10 cellular contexts compared by ENCODE assay signal in the genomic region with DNA sequence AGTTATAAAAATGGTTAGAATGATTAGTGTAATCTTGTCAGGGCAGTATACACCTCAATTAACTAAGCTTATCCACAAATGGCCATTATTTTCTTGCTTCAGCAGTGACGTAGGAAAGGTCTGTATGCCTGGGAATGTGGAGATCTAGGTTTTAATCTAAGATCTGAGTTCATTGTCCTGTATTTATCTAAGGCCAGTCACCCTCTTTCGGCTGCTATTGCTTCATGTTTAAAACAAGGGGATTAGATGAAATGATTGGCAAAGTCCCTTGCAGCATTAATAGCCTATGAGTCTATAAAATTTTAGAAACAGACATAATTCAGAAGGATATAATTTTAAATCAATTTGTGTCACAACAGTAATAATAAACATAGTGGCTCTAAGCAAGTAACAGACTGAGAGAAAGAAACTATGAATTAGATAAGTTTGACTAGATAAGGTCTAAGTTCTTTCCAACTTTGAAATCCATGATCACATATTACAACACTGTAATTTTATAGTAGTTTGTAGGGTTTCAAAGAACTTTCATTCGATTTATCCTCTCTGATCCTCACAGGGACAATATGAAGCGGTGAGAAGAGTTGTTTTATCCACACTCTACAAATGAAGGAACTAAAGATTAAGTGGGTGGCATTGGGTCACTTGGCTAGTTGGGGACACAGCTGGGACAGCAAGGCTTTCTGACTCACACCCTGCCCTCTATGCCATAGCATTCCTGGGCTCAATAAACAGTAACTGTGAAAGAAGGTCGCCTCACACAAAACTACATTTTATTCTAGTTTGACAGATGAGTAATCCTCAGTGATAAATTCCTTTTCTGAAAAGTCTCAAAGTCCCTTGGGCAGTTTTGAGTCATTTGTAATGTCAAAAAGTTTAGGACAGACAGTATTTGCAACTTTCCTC.
A peak's percentile ranks its signal among the peaks of the same experiment; 100 is the strongest.
DNase-seq lines count a peak whose midpoint lies in the region; ATAC-seq, FAIRE-seq and TF ChIP-seq lines count a peak whose summit lies in the region.
"Had no signal": no experiment of that assay in that cellular context is flagged by ENCODE, and none has a peak within 500 bp of the region (broad histone marks: within the 10 kb centered on the region; RNA-seq: fewer than 3 reads in every experiment).

No MANE protein-coding gene starts in this region.

- peaks cover 23% of the 10 kb centered on the region for H3K4me1 Mint-ChIP-seq in activated T-helper 2 cell treated with anti-CD3 and anti-CD28 coated beads, Interferon-gamma antibody, Interleukin-2, Interleukin-4, amounts not matched to agents 10 μg/mL and 5 μg/mL and 100 μg/mL, durations not matched to agents 14 hours and 24 hours and 36 hours (ENCODE audit: low read depth)
- H3K4me1 Mint-ChIP-seq: CD8-positive, alpha-beta memory T cell had no signal

- H3K27ac ChIP-seq in A549, result peak overlapping the region; percentile 82 to 96
- no peak overlapping the region for H3K27ac ChIP-seq in Peyer's patch

- no peaks in the 10 kb centered on the region for H3K36me3 Mint-ChIP-seq in activated T-helper 2 cell treated with anti-CD3 and anti-CD28 coated beads, Interferon-gamma antibody, Interleukin-2, Interleukin-4, amounts not matched to agents 10 μg/mL and 5 μg/mL and 100 μg/mL, durations not matched to agents 14 hours and 24 hours and 36 hours (ENCODE audit: low read depth)
- H3K36me3 Mint-ChIP-seq: CD8-positive, alpha-beta memory T cell had no signal

- H3K4me2 ChIP-seq in A549, result peak overlapping the region; percentile 67

- H3K27ac Mint-ChIP-seq in activated T-helper 2 cell treated with anti-CD3 and anti-CD28 coated beads, Interferon-gamma antibody, Interleukin-2, Interleukin-4, amounts not matched to agents 10 μg/mL and 5 μg/mL and 100 μg/mL, durations not matched to agents 14 hours and 24 hours and 36 hours, result peak overlapping the region; percentile 82
- H3K27ac Mint-ChIP-seq: CD8-positive, alpha-beta memory T cell had no signal

- TF ChIP-seq CTCF in A549 (IDR thresholded peaks at IDR 0.05) (no peak), Peyer's patch (IDR thresholded peaks at IDR 0.05) (no peak)

- intact Hi-C loops in activated T-helper 2 cell treated with anti-CD3 and anti-CD28 coated beads, Interferon-gamma antibody, Interleukin-2, Interleukin-4, amounts not matched to agents 10 μg/mL and 5 μg/mL and 100 μg/mL, durations not matched to agents 14 hours and 24 hours and 36 hours (cut with micrococcal nuclease), result loop anchor here (1.0 to 2.0 kb wide), 2 partner anchors 8 to 28 kb away; no protein-coding TSS in a partner anchor

- POLR2A ChIA-PET in A549 (lab: Yijun Ruan, JAX), result interaction anchor here (0.7 to 2.4 kb wide), 4 partner anchors 10 to 60 kb away, joined by 3 to 28 read pairs (median 6); a partner anchor contains a TSS

- peak; percentile 84 to 93 for ATAC-seq in A549
- no peak for ATAC-seq in HG03432 (IDR thresholded peaks at IDR 0.05; ENCODE audit: unreplicated experiment)

- no peaks in the 10 kb centered on the region for H3K27me3 ChIP-seq in Peyer's patch

- no peaks in the 10 kb centered on the region for H3K27me3 Mint-ChIP-seq in activated T-helper 2 cell treated with anti-CD3 and anti-CD28 coated beads, Interferon-gamma antibody, Interleukin-2, Interleukin-4, amounts not matched to agents 10 μg/mL and 5 μg/mL and 100 μg/mL, durations not matched to agents 14 hours and 24 hours and 36 hours (ENCODE audit: low read depth)
- H3K27me3 Mint-ChIP-seq: CD8-positive, alpha-beta memory T cell had no signal

- TF ChIP-seq POLR2A in A549 (IDR thresholded peaks at IDR 0.05; ENCODE audit: low read length), result no peak
- TF ChIP-seq POLR2A in H54 (IDR thresholded peaks at IDR 0.05; ENCODE audit: low read depth, low read length), result no peak
- no peak for TF ChIP-seq POLR2A in Peyer's patch (IDR thresholded peaks at IDR 0.05)

- CTCF ChIA-PET in A549 (lab: Yijun Ruan, JAX), result interaction anchor here (0.7 to 1.7 kb wide), 8 partner anchors 9 to 96 kb away, joined by 3 to 5 read pairs (median 3); no protein-coding TSS in a partner anchor

- H3K36me3 ChIP-seq in Peyer's patch, result no peaks in the 10 kb centered on the region

- no peaks in the 10 kb centered on the region for H3K9me3 ChIP-seq in A549
- H3K9me3 ChIP-seq in Peyer's patch, result no peaks in the 10 kb centered on the region

- peaks cover 53% of the 10 kb centered on the region for H3K4me1 ChIP-seq in A549
- H3K4me1 ChIP-seq in Peyer's patch, result no peaks in the 10 kb centered on the region

- H3K9me3 Mint-ChIP-seq in activated T-helper 2 cell treated with anti-CD3 and anti-CD28 coated beads, Interferon-gamma antibody, Interleukin-2, Interleukin-4, amounts not matched to agents 10 μg/mL and 5 μg/mL and 100 μg/mL, durations not matched to agents 14 hours and 24 hours and 36 hours, result peaks cover 6% of the 10 kb centered on the region
- H3K9me3 Mint-ChIP-seq: CD8-positive, alpha-beta memory T cell had no signal

- 1% methylated on average over 5 of the region's 5 CpGs for WGBS in A549 (ENCODE audit: missing lambda C conversion rate)

- TF ChIP-seq EP300 in A549 (IDR thresholded peaks at IDR 0.05), result peak; percentile 82 to 85; a peak in 4 of 5 replicates

- no peak overlapping the region for H3K4me3 Mint-ChIP-seq in activated T-helper 2 cell treated with anti-CD3 and anti-CD28 coated beads, Interferon-gamma antibody, Interleukin-2, Interleukin-4, amounts not matched to agents 10 μg/mL and 5 μg/mL and 100 μg/mL, durations not matched to agents 14 hours and 24 hours and 36 hours (ENCODE audit: low read depth)
- H3K4me3 Mint-ChIP-seq: CD8-positive, alpha-beta memory T cell had no signal

- DNase-seq in A549 (ENCODE audit: low read depth in 1 of 2, low spot score in 1 of 2) (peak; percentile 67 to 92), H54 (ENCODE audit: insufficient read length, low spot score) (no peak), iris pigment epithelial cell (ENCODE audit: low read depth) (peak; percentile 84), NCI-H2171 (lab: John Stamatoyannopoulos, UW) (no peak), GDM1 (lab: John Stamatoyannopoulos, UW) (no peak), Peyer's patch (no peak)
- no peak for DNase-seq in activated T-helper 2 cell treated with anti-CD3 and anti-CD28 coated beads, Interferon-gamma antibody, Interleukin-2, Interleukin-4, amounts not matched to agents 10 μg/mL and 5 μg/mL and 100 μg/mL, durations not matched to agents 14 hours and 24 hours and 36 hours (ENCODE audit: low spot score)
- DNase-seq: CD8-positive, alpha-beta memory T cell; kidney had no signal

- peak; percentile 74 for FAIRE-seq in A549 (lab: Jason Lieb, UNC)
- peak; percentile 86 for FAIRE-seq in H54 (lab: Jason Lieb, UNC)
- FAIRE-seq: kidney had no signal

- TF ChIP-seq RAD21 in A549 (conservative IDR thresholded peaks at IDR 0.05 in 1 of 2, IDR thresholded peaks at IDR 0.05 in 1 of 2), result peak in 1 of 2 experiments; percentile 12; a peak in 1 of 5 replicates

- H3K4me3 ChIP-seq in A549 (no peak overlapping the region), Peyer's patch (no peak overlapping the region)

TF ChIP-seq in A549, 52 proteins besides CTCF, POLR2A, EP300 and RAD21 (continues in another document):
- TF ChIP-seq RFX5 (IDR thresholded peaks at IDR 0.05) (no peak), EHF (CRISPR knock-in tag; IDR thresholded peaks at IDR 0.05) (no peak), EHMT2 (IDR thresholded peaks at IDR 0.05; ENCODE audit: low read depth) (no peak), ESRRA (IDR thresholded peaks at IDR 0.05; ENCODE audit: borderline replicate concordance, low read length) (no peak), CHD2 (IDR thresholded peaks at IDR 0.05; ENCODE audit: low read length, partially characterized antibody) (no peak), TFCP2L1 (CRISPR knock-in tag; IDR thresholded peaks at IDR 0.05) (no peak), CBX2 (IDR thresholded peaks at IDR 0.05; ENCODE audit: borderline replicate concordance, low read depth) (no peak), RNF2 (IDR thresholded peaks at IDR 0.05; ENCODE audit: borderline replicate concordance, low read depth) (no peak), FOSB (CRISPR knock-in tag; IDR thresholded peaks at IDR 0.05) (no peak), SREBF2 (IDR thresholded peaks at IDR 0.05) (no peak), KDM5A (IDR thresholded peaks at IDR 0.05) (no peak), HEYL (CRISPR knock-in tag; IDR thresholded peaks at IDR 0.05) (no peak)
- TF ChIP-seq, protein P1, sequence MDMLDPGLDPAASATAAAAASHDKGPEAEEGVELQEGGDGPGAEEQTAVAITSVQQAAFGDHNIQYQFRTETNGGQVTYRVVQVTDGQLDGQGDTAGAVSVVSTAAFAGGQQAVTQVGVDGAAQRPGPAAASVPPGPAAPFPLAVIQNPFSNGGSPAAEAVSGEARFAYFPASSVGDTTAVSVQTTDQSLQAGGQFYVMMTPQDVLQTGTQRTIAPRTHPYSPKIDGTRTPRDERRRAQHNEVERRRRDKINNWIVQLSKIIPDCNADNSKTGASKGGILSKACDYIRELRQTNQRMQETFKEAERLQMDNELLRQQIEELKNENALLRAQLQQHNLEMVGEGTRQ (IDR thresholded peaks at IDR 0.05), result no peak
- TF ChIP-seq, protein P2, sequence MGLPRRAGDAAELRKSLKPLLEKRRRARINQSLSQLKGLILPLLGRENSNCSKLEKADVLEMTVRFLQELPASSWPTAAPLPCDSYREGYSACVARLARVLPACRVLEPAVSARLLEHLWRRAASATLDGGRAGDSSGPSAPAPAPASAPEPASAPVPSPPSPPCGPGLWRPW (IDR thresholded peaks at IDR 0.05), result peak; percentile 71
- TF ChIP-seq, protein P3, sequence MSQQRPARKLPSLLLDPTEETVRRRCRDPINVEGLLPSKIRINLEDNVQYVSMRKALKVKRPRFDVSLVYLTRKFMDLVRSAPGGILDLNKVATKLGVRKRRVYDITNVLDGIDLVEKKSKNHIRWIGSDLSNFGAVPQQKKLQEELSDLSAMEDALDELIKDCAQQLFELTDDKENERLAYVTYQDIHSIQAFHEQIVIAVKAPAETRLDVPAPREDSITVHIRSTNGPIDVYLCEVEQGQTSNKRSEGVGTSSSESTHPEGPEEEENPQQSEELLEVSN (IDR thresholded peaks at IDR 0.05; ENCODE audit: borderline replicate concordance, low read depth), result no peak
- TF ChIP-seq, protein P4, sequence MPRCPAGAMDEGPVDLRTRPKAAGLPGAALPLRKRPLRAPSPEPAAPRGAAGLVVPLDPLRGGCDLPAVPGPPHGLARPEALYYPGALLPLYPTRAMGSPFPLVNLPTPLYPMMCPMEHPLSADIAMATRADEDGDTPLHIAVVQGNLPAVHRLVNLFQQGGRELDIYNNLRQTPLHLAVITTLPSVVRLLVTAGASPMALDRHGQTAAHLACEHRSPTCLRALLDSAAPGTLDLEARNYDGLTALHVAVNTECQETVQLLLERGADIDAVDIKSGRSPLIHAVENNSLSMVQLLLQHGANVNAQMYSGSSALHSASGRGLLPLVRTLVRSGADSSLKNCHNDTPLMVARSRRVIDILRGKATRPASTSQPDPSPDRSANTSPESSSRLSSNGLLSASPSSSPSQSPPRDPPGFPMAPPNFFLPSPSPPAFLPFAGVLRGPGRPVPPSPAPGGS (IDR thresholded peaks at IDR 0.05), result peak; percentile 21; the same call in 1 of the 3 replicates
- TF ChIP-seq, protein P5, sequence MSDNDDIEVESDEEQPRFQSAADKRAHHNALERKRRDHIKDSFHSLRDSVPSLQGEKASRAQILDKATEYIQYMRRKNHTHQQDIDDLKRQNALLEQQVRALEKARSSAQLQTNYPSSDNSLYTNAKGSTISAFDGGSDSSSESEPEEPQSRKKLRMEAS (IDR thresholded peaks at IDR 0.05), result peak; percentile 12; the same call in 1 of the 2 replicates

Comparison
In these comparisons a context has a peak if more than half of its experiments do, and no peak if none do; other contexts are left out.
1. DNase-seq: peak in A549 (2 of 2) and iris pigment epithelial cell (single experiment); none in H54 (single experiment), activated T-helper 2 cell treated with anti-CD3 and anti-CD28 coated beads, Interferon-gamma antibody, Interleukin-2, Interleukin-4, amounts not matched to agents 10 μg/mL and 5 μg/mL and 100 μg/mL, durations not matched to agents 14 hours and 24 hours and 36 hours (single experiment), NCI-H2171 (single experiment), GDM1 (single experiment) and Peyer's patch (0 of 3).
2. H3K27ac ChIP-seq: peak in A549 (2 of 2); none in Peyer's patch (0 of 4).